In the genomic region with DNA sequence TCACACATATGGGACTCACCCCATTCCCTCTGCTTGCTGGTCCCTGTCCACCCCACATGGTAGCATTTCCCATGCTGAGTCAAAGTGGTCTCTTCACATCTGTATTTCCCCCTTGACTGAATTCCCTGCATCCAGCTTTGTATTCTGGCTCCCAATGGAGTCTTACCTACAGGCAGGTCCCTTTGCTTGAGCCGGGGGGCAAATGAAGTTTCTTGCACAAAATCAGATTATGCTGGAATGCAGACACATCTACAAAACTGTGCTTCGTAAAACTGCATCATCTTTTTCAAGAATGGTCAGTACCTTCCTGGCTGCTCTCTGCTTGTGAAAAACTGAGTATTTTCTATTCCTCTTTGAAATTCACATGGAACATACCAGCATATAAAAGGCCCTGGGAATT, we compare ENCODE assay signal across 9 cellular contexts. TPM values are rescaled to one million over a fixed set of nuclear protein-coding genes. Genes with fewer than 3 reads are reported as not detected.
"Had no signal": no experiment of that assay in that cellular context is flagged by ENCODE, and none has a peak within 500 bp of the region (broad histone marks: within the 10 kb centered on the region; RNA-seq: fewer than 3 reads in every experiment).

No MANE protein-coding gene starts in this region.

- H3K9ac ChIP-seq: GM23248 had no signal

- H3K4me3 ChIP-seq: GM23248, K562 had no signal

- FAIRE-seq: H1, H54 had no signal

- DNase-seq: GM23248, H9, HCEC 1CT, IMR-90, KG1 had no signal

- H3K27ac ChIP-seq: GM23248, HL-60 had no signal

- H2AFZ ChIP-seq: GM23248 had no signal

RNA-seq across cellular contexts. Expression of a gene that starts 32.1 kb away (rescaled TPM):
- total RNA-seq: GM23248 had no signal
- polyA plus RNA-seq: IMR-90 had no signal
